ENCODE assay signal across 1 cellular context in genomic region chr4:42344749-42345148, GRCh38.
TF ChIP-seq lines count a peak whose summit lies in the region.

No MANE protein-coding gene starts in this region.

TF ChIP-seq in GM12878, 131 proteins besides CTCF, POLR2A, EP300 and RAD21:
- TF ChIP-seq JUNB (IDR thresholded peaks at IDR 0.05) (no peak), NR2C1 (IDR thresholded peaks at IDR 0.05) (no peak), IRF3 (IDR thresholded peaks at IDR 0.05) (no peak), IRF4 (IDR thresholded peaks at IDR 0.05; ENCODE audit: low read depth, low read length) (no peak)
